8 cellular contexts compared by ENCODE assay signal in the genomic region with DNA sequence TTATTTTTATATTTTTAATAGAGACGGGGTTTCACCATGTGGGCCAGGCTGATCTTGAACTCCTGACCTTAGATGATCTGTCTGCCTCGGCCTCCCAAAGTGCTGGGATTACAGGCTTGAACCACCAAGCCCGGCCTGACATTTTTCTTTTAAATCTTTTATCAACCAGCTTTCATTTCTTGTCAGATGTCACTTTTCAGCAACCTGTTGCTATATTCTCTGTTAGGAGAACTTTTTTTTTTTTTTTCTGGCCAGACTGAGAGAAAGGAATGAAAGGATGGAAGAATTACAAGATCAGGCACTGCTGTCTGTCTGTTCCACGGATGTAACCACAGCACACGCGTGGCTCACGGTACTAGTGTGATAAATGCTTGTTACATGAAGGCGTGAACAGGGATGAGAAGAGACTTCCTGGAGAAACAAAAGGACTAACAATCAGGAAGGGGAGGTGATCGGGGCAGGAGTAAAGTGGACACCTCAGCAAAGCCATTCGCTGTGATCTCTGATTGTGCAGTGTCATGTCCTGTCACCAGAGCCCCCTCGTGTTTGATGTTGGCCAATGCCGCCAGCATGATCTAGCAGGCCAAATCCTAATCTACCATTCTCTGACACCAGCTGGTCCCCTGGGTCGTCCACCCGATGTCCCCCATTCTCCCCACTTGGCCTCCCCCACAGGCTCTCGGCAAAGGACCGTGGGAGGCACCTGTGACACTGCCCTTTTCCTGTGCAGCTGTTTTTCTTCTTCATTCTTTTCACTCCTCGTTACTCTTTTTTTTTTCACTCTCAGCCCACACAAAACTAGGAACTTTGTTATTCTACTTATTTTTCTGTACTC.
DNase-seq lines count a peak whose midpoint lies in the region; ATAC-seq and TF ChIP-seq lines count a peak whose summit lies in the region.

No MANE protein-coding gene starts in this region.

- H3K9ac ChIP-seq in mammary epithelial cell (ENCODE audit: insufficient read depth, low read length): peak overlapping the region; percentile 98

- H3K4me3 ChIP-seq in mammary epithelial cell (replicated peaks in 1 of 3; ENCODE audit: insufficient read depth in 1 of 3, low read depth in 2 of 3, low read length in 3 of 3): no peak overlapping the region

- intact Hi-C loops in mammary epithelial cell (cut with micrococcal nuclease): loop anchor here (10.0 kb wide), 1 partner anchor 388 kb away; no protein-coding TSS in a partner anchor

- H3K4me2 ChIP-seq in mammary epithelial cell (ENCODE audit: insufficient read depth, low read depth, low read length): peak overlapping the region; percentile 25

- no peaks in the 10 kb centered on the region for H3K9me3 ChIP-seq in mammary epithelial cell (replicated peaks; ENCODE audit: insufficient read depth, low read length)

- dilution Hi-C loops in mammary epithelial cell (cut with HindIII; ENCODE audit: low sequenced_read_pairs): no loop called here

- peaks cover 17% of the 10 kb centered on the region for H3K79me2 ChIP-seq in mammary epithelial cell (ENCODE audit: insufficient read depth, low read length)

- 59% methylated on average over 16 of the region's 17 CpGs for WGBS in mammary epithelial cell (ENCODE audit: low coverage, missing lambda C conversion rate)

- peak; percentile 54 for DNase-seq in NCI-H2107 treated with DMSO at 0.1 percent for 48 hours (lab: John Stamatoyannopoulos, UW; ENCODE audit: unreplicated experiment)
- DNase-seq in NCI-H2107 (lab: John Stamatoyannopoulos, UW): no peak
- peak; percentile 31 for DNase-seq in mammary epithelial cell
- DNase-seq in left kidney (ENCODE audit: low read depth, low spot score): peak; percentile 80
- DNase-seq in stimulated activated CD8-positive, alpha-beta memory T cell treated with anti-CD3 and anti-CD28 coated beads, Interleukin-4, amount 100 ng/mL, for 48 hours: peak; percentile 60
- no peak for DNase-seq in NCI-H1436 (lab: John Stamatoyannopoulos, UW)

- ATAC-seq in HG03196 (IDR thresholded peaks at IDR 0.05; ENCODE audit: unreplicated experiment) (peak; percentile 27), SK-N-SH treated with all-trans-retinoic acid at 6 μM for 48 hours (no peak)

- no peaks in the 10 kb centered on the region for H3K36me3 ChIP-seq in mammary epithelial cell (ENCODE audit: insufficient read depth, low read length)

- BruUV-seq in mammary epithelial cell (replicated peaks; lab: Mats Ljungman, UMichigan): no TSS peak

- H3K27ac ChIP-seq in mammary epithelial cell (ENCODE audit: insufficient read depth, low read depth, low read length): peak overlapping the region; percentile 99

- H3K27me3 ChIP-seq in mammary epithelial cell (ENCODE audit: insufficient read depth, low read length): no peaks in the 10 kb centered on the region

- peaks cover 49% of the 10 kb centered on the region for H3K4me1 ChIP-seq in mammary epithelial cell (ENCODE audit: insufficient read depth, low read length)

- TF ChIP-seq CTCF in mammary epithelial cell (conservative IDR thresholded peaks at IDR 0.05 in 1 of 2, IDR thresholded peaks at IDR 0.05 in 1 of 2; ENCODE audit: extremely low read depth in 1 of 2, insufficient read depth in 1 of 2, low read depth in 1 of 2, low read length in 2 of 2): no peak

- no peak overlapping the region for H2AFZ ChIP-seq in mammary epithelial cell (ENCODE audit: low read depth, low read length)

- H4K20me1 ChIP-seq in mammary epithelial cell (ENCODE audit: insufficient read depth, low read length): no peaks in the 10 kb centered on the region

- in situ Hi-C loops in mammary epithelial cell (cut with MboI; ENCODE audit: low sequenced_read_pairs in 2 of 2): loop anchor here in 1 of 2 donors (5.0 kb wide), 2 partner anchors 71 to 329 kb away; no protein-coding TSS in a partner anchor

- CTCF ChIA-PET in mammary epithelial cell (lab: Charles Lee; ENCODE audit: low non-redundant PET): no interaction called here

TF ChIP-seq in SK-N-SH treated with all-trans-retinoic acid at 6 μM for 48 hours, 23 proteins besides CTCF, POLR2A, EP300 and RAD21 (continues in another document):
- TF ChIP-seq GLIS3 (CRISPR knock-in tag; IDR thresholded peaks at IDR 0.05) (0 out of 2 replicates have a peak, but pooled peaks have one; percentile 57), CSDC2 (CRISPR knock-in tag; IDR thresholded peaks at IDR 0.05) (0 out of 2 replicates have a peak, but pooled peaks have one; percentile 38), ZNF565 (CRISPR knock-in tag; conservative IDR thresholded peaks at IDR 0.05; ENCODE audit: low read depth) (no peak), OSR1 (CRISPR knock-in tag; IDR thresholded peaks at IDR 0.05) (no peak), BACH2 (CRISPR knock-in tag; IDR thresholded peaks at IDR 0.05; ENCODE audit: borderline replicate concordance) (no peak), TOX (CRISPR knock-in tag; IDR thresholded peaks at IDR 0.05; ENCODE audit: borderline replicate concordance) (no peak), ZNF70 (CRISPR knock-in tag; IDR thresholded peaks at IDR 0.05) (no peak; the same call in 1 of the 2 replicates), PPARA (CRISPR knock-in tag; IDR thresholded peaks at IDR 0.05; ENCODE audit: borderline replicate concordance) (no peak), ARNTL (CRISPR knock-in tag; IDR thresholded peaks at IDR 0.05; ENCODE audit: borderline replicate concordance, low read depth) (no peak), SNAI2 (CRISPR knock-in tag; IDR thresholded peaks at IDR 0.05) (peak; percentile 49; the same call in 1 of the 2 replicates), ISL1 (CRISPR knock-in tag; IDR thresholded peaks at IDR 0.05) (peak; percentile 7; the same call in 1 of the 2 replicates)
- TF ChIP-seq, protein P1, sequence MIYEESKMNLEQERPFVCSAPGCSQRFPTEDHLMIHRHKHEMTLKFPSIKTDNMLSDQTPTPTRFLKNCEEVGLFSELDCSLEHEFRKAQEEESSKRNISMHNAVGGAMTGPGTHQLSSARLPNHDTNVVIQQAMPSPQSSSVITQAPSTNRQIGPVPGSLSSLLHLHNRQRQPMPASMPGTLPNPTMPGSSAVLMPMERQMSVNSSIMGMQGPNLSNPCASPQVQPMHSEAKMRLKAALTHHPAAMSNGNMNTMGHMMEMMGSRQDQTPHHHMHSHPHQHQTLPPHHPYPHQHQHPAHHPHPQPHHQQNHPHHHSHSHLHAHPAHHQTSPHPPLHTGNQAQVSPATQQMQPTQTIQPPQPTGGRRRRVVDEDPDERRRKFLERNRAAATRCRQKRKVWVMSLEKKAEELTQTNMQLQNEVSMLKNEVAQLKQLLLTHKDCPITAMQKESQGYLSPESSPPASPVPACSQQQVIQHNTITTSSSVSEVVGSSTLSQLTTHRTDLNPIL (CRISPR knock-in tag; IDR thresholded peaks at IDR 0.05; ENCODE audit: low read depth): no peak
- TF ChIP-seq, protein P2, sequence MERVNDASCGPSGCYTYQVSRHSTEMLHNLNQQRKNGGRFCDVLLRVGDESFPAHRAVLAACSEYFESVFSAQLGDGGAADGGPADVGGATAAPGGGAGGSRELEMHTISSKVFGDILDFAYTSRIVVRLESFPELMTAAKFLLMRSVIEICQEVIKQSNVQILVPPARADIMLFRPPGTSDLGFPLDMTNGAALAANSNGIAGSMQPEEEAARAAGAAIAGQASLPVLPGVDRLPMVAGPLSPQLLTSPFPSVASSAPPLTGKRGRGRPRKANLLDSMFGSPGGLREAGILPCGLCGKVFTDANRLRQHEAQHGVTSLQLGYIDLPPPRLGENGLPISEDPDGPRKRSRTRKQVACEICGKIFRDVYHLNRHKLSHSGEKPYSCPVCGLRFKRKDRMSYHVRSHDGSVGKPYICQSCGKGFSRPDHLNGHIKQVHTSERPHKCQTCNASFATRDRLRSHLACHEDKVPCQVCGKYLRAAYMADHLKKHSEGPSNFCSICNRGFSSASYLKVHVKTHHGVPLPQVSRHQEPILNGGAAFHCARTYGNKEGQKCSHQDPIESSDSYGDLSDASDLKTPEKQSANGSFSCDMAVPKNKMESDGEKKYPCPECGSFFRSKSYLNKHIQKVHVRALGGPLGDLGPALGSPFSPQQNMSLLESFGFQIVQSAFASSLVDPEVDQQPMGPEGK (CRISPR knock-in tag; IDR thresholded peaks at IDR 0.05; ENCODE audit: borderline replicate concordance): no peak
- TF ChIP-seq, protein P3, sequence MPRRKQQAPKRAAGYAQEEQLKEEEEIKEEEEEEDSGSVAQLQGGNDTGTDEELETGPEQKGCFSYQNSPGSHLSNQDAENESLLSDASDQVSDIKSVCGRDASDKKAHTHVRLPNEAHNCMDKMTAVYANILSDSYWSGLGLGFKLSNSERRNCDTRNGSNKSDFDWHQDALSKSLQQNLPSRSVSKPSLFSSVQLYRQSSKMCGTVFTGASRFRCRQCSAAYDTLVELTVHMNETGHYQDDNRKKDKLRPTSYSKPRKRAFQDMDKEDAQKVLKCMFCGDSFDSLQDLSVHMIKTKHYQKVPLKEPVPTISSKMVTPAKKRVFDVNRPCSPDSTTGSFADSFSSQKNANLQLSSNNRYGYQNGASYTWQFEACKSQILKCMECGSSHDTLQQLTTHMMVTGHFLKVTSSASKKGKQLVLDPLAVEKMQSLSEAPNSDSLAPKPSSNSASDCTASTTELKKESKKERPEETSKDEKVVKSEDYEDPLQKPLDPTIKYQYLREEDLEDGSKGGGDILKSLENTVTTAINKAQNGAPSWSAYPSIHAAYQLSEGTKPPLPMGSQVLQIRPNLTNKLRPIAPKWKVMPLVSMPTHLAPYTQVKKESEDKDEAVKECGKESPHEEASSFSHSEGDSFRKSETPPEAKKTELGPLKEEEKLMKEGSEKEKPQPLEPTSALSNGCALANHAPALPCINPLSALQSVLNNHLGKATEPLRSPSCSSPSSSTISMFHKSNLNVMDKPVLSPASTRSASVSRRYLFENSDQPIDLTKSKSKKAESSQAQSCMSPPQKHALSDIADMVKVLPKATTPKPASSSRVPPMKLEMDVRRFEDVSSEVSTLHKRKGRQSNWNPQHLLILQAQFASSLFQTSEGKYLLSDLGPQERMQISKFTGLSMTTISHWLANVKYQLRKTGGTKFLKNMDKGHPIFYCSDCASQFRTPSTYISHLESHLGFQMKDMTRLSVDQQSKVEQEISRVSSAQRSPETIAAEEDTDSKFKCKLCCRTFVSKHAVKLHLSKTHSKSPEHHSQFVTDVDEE (CRISPR knock-in tag; IDR thresholded peaks at IDR 0.05): no peak
- TF ChIP-seq, protein P4, sequence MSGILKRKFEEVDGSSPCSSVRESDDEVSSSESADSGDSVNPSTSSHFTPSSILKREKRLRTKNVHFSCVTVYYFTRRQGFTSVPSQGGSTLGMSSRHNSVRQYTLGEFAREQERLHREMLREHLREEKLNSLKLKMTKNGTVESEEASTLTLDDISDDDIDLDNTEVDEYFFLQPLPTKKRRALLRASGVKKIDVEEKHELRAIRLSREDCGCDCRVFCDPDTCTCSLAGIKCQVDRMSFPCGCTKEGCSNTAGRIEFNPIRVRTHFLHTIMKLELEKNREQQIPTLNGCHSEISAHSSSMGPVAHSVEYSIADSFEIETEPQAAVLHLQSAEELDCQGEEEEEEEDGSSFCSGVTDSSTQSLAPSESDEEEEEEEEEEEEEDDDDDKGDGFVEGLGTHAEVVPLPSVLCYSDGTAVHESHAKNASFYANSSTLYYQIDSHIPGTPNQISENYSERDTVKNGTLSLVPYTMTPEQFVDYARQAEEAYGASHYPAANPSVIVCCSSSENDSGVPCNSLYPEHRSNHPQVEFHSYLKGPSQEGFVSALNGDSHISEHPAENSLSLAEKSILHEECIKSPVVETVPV (CRISPR knock-in tag; IDR thresholded peaks at IDR 0.05): no peak

Comparison
In these comparisons a context has a peak if more than half of its experiments do, and no peak if none do; other contexts are left out.
1. DNase-seq: peak in NCI-H2107 treated with DMSO at 0.1 percent for 48 hours (single experiment), mammary epithelial cell (single experiment), left kidney (single experiment) and stimulated activated CD8-positive, alpha-beta memory T cell treated with anti-CD3 and anti-CD28 coated beads, Interleukin-4, amount 100 ng/mL, for 48 hours (single experiment); none in NCI-H2107 (single experiment) and NCI-H1436 (single experiment).